In the genomic region with DNA sequence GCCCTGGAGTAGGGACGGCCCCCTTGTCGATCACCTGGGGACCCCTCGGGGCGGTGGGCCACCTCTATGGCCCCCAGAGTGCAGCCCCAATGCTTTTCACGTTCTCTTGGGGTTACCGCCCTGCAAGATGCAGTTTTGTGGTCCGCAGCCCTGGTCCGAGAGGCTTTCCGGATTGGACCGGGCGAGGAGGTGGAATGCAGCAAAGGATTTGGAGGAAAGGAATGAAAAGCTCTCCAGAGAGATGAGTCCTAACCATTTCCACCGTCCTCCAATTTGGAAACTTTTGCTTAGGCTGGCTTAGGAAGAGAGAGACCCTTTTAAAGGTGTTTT, we compare ENCODE assay signal across 8 cellular contexts. TPM values are rescaled to one million over a fixed set of nuclear protein-coding genes. Genes with fewer than 3 reads are reported as not detected.
DNase-seq lines count a peak whose midpoint lies in the region; ATAC-seq, FAIRE-seq and TF ChIP-seq lines count a peak whose summit lies in the region.

No MANE protein-coding gene starts in this region.

- peak overlapping the region; percentile 86 for H3K9ac ChIP-seq in KMS-11

- H2AFZ ChIP-seq in KMS-11 (ENCODE audit: low read depth): peak overlapping the region; percentile 82

- no peak overlapping the region for H3K27ac Mint-ChIP-seq in mesothelial cell of epicardium

- H3K4me3 Mint-ChIP-seq in mesothelial cell of epicardium: peak overlapping the region; percentile 69

- peaks cover 20% of the 10 kb centered on the region for H3K4me1 ChIP-seq in KMS-11 (ENCODE audit: low read depth, poor library complexity, severe bottlenecking)

- no peak for FAIRE-seq in GM12892 (lab: Jason Lieb, UNC)
- no peak for FAIRE-seq in urothelium cell line (lab: Jason Lieb, UNC)

- no peaks in the 10 kb centered on the region for H3K36me3 ChIP-seq in KMS-11 (ENCODE audit: insufficient read depth)

- no peaks in the 10 kb centered on the region for H3K36me3 Mint-ChIP-seq in mesothelial cell of epicardium

- peaks cover 7% of the 10 kb centered on the region for H3K9me3 Mint-ChIP-seq in mesothelial cell of epicardium

- peak; percentile 36 for ATAC-seq in GM18909 (IDR thresholded peaks at IDR 0.05; ENCODE audit: poor library complexity, unreplicated experiment)

- H4K20me1 ChIP-seq in KMS-11 (ENCODE audit: insufficient read depth): no peaks in the 10 kb centered on the region

- no peaks in the 10 kb centered on the region for H3K27me3 ChIP-seq in KMS-11 (ENCODE audit: insufficient read depth, low read depth)

- H3K4me3 ChIP-seq in KMS-11 (IDR thresholded peaks at IDR 0.05; ENCODE audit: insufficient read depth, low read depth, low read length) (no peak overlapping the region), coronary artery (peak overlapping the region; percentile 88)

- no peak for DNase-seq in coronary artery (ENCODE audit: low spot score)
- DNase-seq in mesothelial cell of epicardium (ENCODE audit: low spot score in 2 of 2, unreplicated experiment in 2 of 2): no peak
- no peak for DNase-seq in activated gamma-delta T cell (lab: John Stamatoyannopoulos, UW)
- DNase-seq in NCI-H1694 (lab: John Stamatoyannopoulos, UW): no peak
- no peak for DNase-seq in GM12892 (ENCODE audit: insufficient read length)
- DNase-seq in urothelium cell line (ENCODE audit: low spot score): no peak

- H3K27ac ChIP-seq in KMS-11: no peak overlapping the region
- H3K27ac ChIP-seq in coronary artery: peak overlapping the region; percentile 67 to 93

- no peaks in the 10 kb centered on the region for H3K27me3 Mint-ChIP-seq in mesothelial cell of epicardium (ENCODE audit: low read depth)

- no peaks in the 10 kb centered on the region; the same call in 1 of the 2 replicates for H3K79me2 ChIP-seq in KMS-11 (ENCODE audit: insufficient read depth, low read depth)

- H3K4me2 ChIP-seq in KMS-11: peak overlapping the region; percentile 72

- peaks cover 8% of the 10 kb centered on the region for H3K4me1 Mint-ChIP-seq in mesothelial cell of epicardium

- no peak for TF ChIP-seq POLR2A in GM12892 (IDR thresholded peaks at IDR 0.05; ENCODE audit: low read depth, low read length)

- TF ChIP-seq CTCF in KMS-11 (conservative IDR thresholded peaks at IDR 0.05; ENCODE audit: low read depth, low read length) (no peak), coronary artery (IDR thresholded peaks at IDR 0.05) (no peak), mesothelial cell of epicardium (IDR thresholded peaks at IDR 0.05; ENCODE audit: unreplicated experiment) (no peak)

RNA-seq across cellular contexts. Expression of gene SLC25A43, which starts 0.6 kb away (rescaled TPM):
- 6.7 to 9.2 TPM (median 8.0 TPM) in 3 replicates for total RNA-seq in mesothelial cell of epicardium
- 12.6 TPM for polyA plus RNA-seq in GM12892 (2012; ENCODE audit: missing spikeins)
